16 cellular contexts compared by ENCODE assay signal in genomic region chr3:110685630-110686029, GRCh38.
DNase-seq lines count a peak whose midpoint lies in the region; ATAC-seq lines count a peak whose summit lies in the region.
"Had no signal": no experiment of that assay in that cellular context is flagged by ENCODE, and none has a peak within 500 bp of the region (broad histone marks: within the 10 kb centered on the region; RNA-seq: fewer than 3 reads in every experiment).

No MANE protein-coding gene starts in this region.

- intact Hi-C loops in left colon (cut with DNase I, micrococcal nuclease) = no loop called here

- H3K9me3 ChIP-seq in NT2/D1 (ENCODE audit: insufficient read depth, low read length) = peaks cover 15% of the 10 kb centered on the region; the same call in 1 of the 2 replicates
- H3K9me3 ChIP-seq: SJSA1 had no signal

- peak; percentile 9 for DNase-seq in H7
- peak; percentile 77 for DNase-seq in NT2/D1 (ENCODE audit: low read depth, low spot score)
- DNase-seq in iPS DF 19.7 (ENCODE audit: low read depth, low spot score) = peak; percentile 74
- peak; percentile 23 for DNase-seq in iPS-NIHi7 (ENCODE audit: extremely low spot score)
- no peak for DNase-seq in NCI-H2107 treated with DMSO at 0.1 percent for 48 hours (lab: John Stamatoyannopoulos, UW; ENCODE audit: unreplicated experiment)
- no peak for DNase-seq in NCI-H526 treated with DMSO at 0.1 percent for 48 hours (lab: John Stamatoyannopoulos, UW)
- DNase-seq in left colon = no peak
- DNase-seq: NCI-H1105, NCI-H146, NCI-H2029, NCI-H345, NCI-H524, NCI-H82 had no signal

- peaks cover 2% of the 10 kb centered on the region for H3K4me1 ChIP-seq in NT2/D1 (ENCODE audit: insufficient read depth, insufficient read length)
- H3K4me1 ChIP-seq: SJSA1 had no signal

- H3K4me3 ChIP-seq in H7 (ENCODE audit: insufficient read depth, low read depth, low read length) (no peak overlapping the region), NT2/D1 (ENCODE audit: insufficient read length, low read depth) (no peak overlapping the region)
- H3K4me3 ChIP-seq: SJSA1 had no signal

- no peak overlapping the region for H3K9ac ChIP-seq in NT2/D1 (ENCODE audit: insufficient read length, low read depth)
- H3K9ac ChIP-seq: KMS-11 had no signal

- ATAC-seq in activated CD4-positive, CD25-positive, alpha-beta regulatory T cell treated with anti-CD3 and anti-CD28 coated beads, Interleukin-2, amount 50 U/mL, for 24 hours = no peak
- no peak for ATAC-seq in left colon

- H3K36me3 ChIP-seq in H7 (replicated peaks; ENCODE audit: control insufficient read depth, insufficient read depth, low read length) (no peaks in the 10 kb centered on the region), NT2/D1 (ENCODE audit: insufficient read depth, insufficient read length, low read length) (no peaks in the 10 kb centered on the region)
- H3K36me3 ChIP-seq: SJSA1 had no signal

- H3K27me3 ChIP-seq in H7 (ENCODE audit: control insufficient read depth, insufficient read depth, low read length) (no peaks in the 10 kb centered on the region), NT2/D1 (ENCODE audit: insufficient read depth, insufficient read length) (no peaks in the 10 kb centered on the region)
- H3K27me3 ChIP-seq: SJSA1 had no signal

Comparison
In these comparisons a context has a peak if more than half of its experiments do, and no peak if none do; other contexts are left out.
1. DNase-seq: peak in H7 (single experiment), NT2/D1 (single experiment), iPS DF 19.7 (single experiment) and iPS-NIHi7 (single experiment); none in NCI-H2107 treated with DMSO at 0.1 percent for 48 hours (single experiment), NCI-H526 treated with DMSO at 0.1 percent for 48 hours (single experiment) and left colon (0 of 2).